In the genomic region with DNA sequence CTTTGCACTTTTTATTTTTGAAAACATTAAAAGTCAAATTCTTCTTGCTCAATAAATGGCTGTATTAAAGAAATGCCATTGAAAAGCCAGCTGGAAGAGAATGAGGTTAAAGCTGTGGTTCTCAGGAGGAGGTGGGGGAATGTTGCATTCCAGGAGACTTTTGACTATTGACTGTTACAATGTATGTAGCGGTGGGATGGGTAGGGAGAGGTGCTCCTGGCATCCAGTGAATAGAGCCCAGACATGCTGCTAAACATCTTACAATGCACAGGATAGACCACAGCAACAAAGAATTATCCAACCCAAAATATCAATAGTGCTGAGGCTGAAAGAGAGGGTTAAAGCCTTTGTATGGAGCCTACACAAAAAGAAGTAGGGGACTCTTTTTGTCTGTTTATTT, we compare ENCODE assay signal across 2 cellular contexts.
TF ChIP-seq lines count a peak whose summit lies in the region.

No MANE protein-coding gene starts in this region.

TF ChIP-seq in GM23338, 12 proteins besides CTCF, POLR2A, EP300 and RAD21:
- TF ChIP-seq, protein P1, sequence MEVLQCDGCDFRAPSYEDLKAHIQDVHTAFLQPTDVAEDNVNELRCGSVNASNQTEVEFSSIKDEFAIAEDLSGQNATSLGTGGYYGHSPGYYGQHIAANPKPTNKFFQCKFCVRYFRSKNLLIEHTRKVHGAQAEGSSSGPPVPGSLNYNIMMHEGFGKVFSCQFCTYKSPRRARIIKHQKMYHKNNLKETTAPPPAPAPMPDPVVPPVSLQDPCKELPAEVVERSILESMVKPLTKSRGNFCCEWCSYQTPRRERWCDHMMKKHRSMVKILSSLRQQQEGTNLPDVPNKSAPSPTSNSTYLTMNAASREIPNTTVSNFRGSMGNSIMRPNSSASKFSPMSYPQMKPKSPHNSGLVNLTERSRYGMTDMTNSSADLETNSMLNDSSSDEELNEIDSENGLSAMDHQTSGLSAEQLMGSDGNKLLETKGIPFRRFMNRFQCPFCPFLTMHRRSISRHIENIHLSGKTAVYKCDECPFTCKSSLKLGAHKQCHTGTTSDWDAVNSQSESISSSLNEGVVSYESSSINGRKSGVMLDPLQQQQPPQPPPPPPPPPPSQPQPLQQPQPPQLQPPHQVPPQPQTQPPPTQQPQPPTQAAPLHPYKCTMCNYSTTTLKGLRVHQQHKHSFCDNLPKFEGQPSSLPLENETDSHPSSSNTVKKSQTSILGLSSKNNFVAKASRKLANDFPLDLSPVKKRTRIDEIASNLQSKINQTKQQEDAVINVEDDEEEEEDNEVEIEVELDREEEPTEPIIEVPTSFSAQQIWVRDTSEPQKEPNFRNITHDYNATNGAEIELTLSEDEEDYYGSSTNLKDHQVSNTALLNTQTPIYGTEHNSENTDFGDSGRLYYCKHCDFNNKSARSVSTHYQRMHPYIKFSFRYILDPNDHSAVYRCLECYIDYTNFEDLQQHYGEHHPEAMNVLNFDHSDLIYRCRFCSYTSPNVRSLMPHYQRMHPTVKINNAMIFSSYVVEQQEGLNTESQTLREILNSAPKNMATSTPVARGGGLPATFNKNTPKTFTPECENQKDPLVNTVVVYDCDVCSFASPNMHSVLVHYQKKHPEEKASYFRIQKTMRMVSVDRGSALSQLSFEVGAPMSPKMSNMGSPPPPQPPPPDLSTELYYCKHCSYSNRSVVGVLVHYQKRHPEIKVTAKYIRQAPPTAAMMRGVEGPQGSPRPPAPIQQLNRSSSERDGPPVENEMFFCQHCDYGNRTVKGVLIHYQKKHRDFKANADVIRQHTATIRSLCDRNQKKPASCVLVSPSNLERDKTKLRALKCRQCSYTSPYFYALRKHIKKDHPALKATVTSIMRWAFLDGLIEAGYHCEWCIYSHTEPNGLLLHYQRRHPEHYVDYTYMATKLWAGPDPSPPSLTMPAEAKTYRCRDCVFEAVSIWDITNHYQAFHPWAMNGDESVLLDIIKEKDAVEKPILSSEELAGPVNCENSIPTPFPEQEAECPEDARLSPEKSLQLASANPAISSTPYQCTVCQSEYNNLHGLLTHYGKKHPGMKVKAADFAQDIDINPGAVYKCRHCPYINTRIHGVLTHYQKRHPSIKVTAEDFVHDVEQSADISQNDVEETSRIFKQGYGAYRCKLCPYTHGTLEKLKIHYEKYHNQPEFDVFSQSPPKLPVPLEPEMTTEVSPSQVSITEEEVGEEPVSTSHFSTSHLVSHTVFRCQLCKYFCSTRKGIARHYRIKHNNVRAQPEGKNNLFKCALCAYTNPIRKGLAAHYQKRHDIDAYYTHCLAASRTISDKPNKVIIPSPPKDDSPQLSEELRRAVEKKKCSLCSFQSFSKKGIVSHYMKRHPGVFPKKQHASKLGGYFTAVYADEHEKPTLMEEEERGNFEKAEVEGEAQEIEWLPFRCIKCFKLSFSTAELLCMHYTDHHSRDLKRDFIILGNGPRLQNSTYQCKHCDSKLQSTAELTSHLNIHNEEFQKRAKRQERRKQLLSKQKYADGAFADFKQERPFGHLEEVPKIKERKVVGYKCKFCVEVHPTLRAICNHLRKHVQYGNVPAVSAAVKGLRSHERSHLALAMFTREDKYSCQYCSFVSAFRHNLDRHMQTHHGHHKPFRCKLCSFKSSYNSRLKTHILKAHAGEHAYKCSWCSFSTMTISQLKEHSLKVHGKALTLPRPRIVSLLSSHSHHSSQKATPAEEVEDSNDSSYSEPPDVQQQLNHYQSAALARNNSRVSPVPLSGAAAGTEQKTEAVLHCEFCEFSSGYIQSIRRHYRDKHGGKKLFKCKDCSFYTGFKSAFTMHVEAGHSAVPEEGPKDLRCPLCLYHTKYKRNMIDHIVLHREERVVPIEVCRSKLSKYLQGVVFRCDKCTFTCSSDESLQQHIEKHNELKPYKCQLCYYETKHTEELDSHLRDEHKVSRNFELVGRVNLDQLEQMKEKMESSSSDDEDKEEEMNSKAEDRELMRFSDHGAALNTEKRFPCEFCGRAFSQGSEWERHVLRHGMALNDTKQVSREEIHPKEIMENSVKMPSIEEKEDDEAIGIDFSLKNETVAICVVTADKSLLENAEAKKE (CRISPR knock-in tag; IDR thresholded peaks at IDR 0.05) = peak; percentile 42; the same call in 1 of the 2 replicates
- TF ChIP-seq EZH2 (IDR thresholded peaks at IDR 0.05; ENCODE audit: low read depth, unreplicated experiment) = no peak

TF ChIP-seq in SK-N-SH, 30 proteins besides CTCF, POLR2A, EP300 and RAD21 (continued from another document):
- TF ChIP-seq, protein P2, sequence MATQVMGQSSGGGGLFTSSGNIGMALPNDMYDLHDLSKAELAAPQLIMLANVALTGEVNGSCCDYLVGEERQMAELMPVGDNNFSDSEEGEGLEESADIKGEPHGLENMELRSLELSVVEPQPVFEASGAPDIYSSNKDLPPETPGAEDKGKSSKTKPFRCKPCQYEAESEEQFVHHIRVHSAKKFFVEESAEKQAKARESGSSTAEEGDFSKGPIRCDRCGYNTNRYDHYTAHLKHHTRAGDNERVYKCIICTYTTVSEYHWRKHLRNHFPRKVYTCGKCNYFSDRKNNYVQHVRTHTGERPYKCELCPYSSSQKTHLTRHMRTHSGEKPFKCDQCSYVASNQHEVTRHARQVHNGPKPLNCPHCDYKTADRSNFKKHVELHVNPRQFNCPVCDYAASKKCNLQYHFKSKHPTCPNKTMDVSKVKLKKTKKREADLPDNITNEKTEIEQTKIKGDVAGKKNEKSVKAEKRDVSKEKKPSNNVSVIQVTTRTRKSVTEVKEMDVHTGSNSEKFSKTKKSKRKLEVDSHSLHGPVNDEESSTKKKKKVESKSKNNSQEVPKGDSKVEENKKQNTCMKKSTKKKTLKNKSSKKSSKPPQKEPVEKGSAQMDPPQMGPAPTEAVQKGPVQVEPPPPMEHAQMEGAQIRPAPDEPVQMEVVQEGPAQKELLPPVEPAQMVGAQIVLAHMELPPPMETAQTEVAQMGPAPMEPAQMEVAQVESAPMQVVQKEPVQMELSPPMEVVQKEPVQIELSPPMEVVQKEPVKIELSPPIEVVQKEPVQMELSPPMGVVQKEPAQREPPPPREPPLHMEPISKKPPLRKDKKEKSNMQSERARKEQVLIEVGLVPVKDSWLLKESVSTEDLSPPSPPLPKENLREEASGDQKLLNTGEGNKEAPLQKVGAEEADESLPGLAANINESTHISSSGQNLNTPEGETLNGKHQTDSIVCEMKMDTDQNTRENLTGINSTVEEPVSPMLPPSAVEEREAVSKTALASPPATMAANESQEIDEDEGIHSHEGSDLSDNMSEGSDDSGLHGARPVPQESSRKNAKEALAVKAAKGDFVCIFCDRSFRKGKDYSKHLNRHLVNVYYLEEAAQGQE (IDR thresholded peaks at IDR 0.05; ENCODE audit: low read depth, low read length) = no peak
- TF ChIP-seq POLR2AphosphoS5 (IDR thresholded peaks at IDR 0.05; ENCODE audit: low read depth, low read length) (no peak), EZH2phosphoT487 (IDR thresholded peaks at IDR 0.05; ENCODE audit: borderline replicate concordance, low read depth) (no peak), CHD2 (IDR thresholded peaks at IDR 0.05; ENCODE audit: low read length, partially characterized antibody) (no peak), MEF2A (IDR thresholded peaks at IDR 0.05; ENCODE audit: borderline replicate concordance, low read depth) (no peak), FOSL2 (IDR thresholded peaks at IDR 0.05; ENCODE audit: borderline replicate concordance, low read depth) (no peak), RFX5 (IDR thresholded peaks at IDR 0.05; ENCODE audit: low read length) (no peak), RXRA (IDR thresholded peaks at IDR 0.05; ENCODE audit: borderline replicate concordance, low read depth) (no peak), NFIC (IDR thresholded peaks at IDR 0.05; ENCODE audit: borderline replicate concordance) (no peak), ELF1 (IDR thresholded peaks at IDR 0.05) (no peak), FOXM1 (IDR thresholded peaks at IDR 0.05; ENCODE audit: low read depth) (no peak), GABPA (IDR thresholded peaks at IDR 0.05; ENCODE audit: low read depth) (no peak), GATA2 (CRISPR knock-in tag; IDR thresholded peaks at IDR 0.05) (no peak), TCF12 (IDR thresholded peaks at IDR 0.05) (no peak), MXI1 (IDR thresholded peaks at IDR 0.05; ENCODE audit: low read depth, low read length) (no peak)
- TF ChIP-seq, protein P3, sequence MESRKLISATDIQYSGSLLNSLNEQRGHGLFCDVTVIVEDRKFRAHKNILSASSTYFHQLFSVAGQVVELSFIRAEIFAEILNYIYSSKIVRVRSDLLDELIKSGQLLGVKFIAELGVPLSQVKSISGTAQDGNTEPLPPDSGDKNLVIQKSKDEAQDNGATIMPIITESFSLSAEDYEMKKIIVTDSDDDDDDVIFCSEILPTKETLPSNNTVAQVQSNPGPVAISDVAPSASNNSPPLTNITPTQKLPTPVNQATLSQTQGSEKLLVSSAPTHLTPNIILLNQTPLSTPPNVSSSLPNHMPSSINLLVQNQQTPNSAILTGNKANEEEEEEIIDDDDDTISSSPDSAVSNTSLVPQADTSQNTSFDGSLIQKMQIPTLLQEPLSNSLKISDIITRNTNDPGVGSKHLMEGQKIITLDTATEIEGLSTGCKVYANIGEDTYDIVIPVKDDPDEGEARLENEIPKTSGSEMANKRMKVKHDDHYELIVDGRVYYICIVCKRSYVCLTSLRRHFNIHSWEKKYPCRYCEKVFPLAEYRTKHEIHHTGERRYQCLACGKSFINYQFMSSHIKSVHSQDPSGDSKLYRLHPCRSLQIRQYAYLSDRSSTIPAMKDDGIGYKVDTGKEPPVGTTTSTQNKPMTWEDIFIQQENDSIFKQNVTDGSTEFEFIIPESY (IDR thresholded peaks at IDR 0.05; ENCODE audit: borderline replicate concordance, low read depth) = no peak
